8 cellular contexts compared by ENCODE assay signal in the genomic region with DNA sequence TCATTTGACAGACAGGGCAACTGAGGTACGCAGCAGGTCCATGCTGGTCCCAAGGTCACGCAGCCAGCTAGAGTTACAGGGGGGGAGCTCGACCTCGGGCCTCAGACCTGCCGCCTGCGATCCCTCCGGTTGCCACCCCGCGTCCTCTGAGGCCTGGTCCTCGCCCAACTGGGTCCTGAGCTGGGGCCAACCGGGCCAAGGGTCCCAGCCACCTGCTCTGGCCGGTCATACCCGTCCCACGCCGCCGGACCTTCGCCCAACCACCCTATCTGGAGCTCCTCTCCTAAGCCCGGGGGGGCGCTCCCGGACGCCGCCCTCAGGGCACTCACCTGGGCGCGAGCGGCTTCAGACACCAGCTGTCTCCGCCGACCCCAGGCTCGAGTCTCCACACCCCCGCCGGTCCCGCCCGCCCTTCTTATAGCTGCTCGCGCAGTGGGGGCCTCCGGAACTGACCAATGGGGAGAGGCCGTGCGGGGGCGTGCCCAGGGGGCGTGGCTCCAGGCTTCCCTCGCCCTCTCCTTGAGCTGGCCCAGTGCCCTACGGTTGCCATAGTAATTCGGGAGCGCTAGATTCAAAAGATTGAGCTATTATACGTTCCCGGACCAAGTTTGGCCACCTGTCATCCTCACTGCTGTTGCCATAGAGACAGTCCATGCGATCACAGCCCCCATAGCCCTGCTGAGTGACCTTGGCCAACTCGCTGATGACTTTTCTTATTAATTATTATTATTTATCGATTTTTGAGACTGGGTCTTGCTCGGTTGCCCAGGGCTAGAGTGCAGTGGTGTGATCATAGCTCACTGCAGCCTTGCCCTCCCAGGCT. TPM values are rescaled to one million over a fixed set of nuclear protein-coding genes. Genes with fewer than 3 reads are reported as not detected.
DNase-seq lines count a peak whose midpoint lies in the region; FAIRE-seq and TF ChIP-seq lines count a peak whose summit lies in the region.

A gene with protein sequence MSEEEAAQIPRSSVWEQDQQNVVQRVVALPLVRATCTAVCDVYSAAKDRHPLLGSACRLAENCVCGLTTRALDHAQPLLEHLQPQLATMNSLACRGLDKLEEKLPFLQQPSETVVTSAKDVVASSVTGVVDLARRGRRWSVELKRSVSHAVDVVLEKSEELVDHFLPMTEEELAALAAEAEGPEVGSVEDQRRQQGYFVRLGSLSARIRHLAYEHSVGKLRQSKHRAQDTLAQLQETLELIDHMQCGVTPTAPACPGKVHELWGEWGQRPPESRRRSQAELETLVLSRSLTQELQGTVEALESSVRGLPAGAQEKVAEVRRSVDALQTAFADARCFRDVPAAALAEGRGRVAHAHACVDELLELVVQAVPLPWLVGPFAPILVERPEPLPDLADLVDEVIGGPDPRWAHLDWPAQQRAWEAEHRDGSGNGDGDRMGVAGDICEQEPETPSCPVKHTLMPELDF (minus strand): TSS at position 389 of the 823 bp plus-strand sequence. CDS start 1,150 bp downstream, outside the sequence.

- peaks cover 4% of the 10 kb centered on the region; the same call in 1 of the 2 replicates for H3K23me2 ChIP-seq in H1 (ENCODE audit: low read depth, low read length)

- H4K8ac ChIP-seq in H1 (ENCODE audit: extremely low read depth, insufficient read depth, low read length) (peak within 1 kb of the TSS; percentile 43; the same call in 1 of the 2 replicates), mesendoderm (ENCODE audit: low read depth, low read length) (no peak within 1 kb of the TSS)

- H3K4me1 ChIP-seq in H1 (replicated peaks in 1 of 4; ENCODE audit: control insufficient read depth in 3 of 4, insufficient read depth in 4 of 4, low read length in 3 of 4) (peaks cover 0 to 13% (median 5%) of the 10 kb centered on the region in 4 experiments; a peak in 5 of 7 replicates), mesendoderm (ENCODE audit: control insufficient read depth, low read depth, low read length) (no peaks in the 10 kb centered on the region)

- H3K4me3 ChIP-seq in H1 (ENCODE audit: extremely low read depth in 1 of 4, insufficient read depth in 2 of 4, low read depth in 3 of 4, low read length in 4 of 4) (peak within 1 kb of the TSS in 3 of 4 experiments; percentile 12 to 53 (median 16); a peak in 5 of 8 replicates), mesendoderm (ENCODE audit: low read length) (no peak within 1 kb of the TSS), lower leg skin (ENCODE audit: low read depth, poor library complexity, severe bottlenecking) (no peak within 1 kb of the TSS)

- H4K20me1 ChIP-seq in H1 (replicated peaks in 1 of 2; ENCODE audit: control insufficient read depth in 1 of 2, insufficient read depth in 2 of 2, low read length in 2 of 2): peaks cover 0 to 3% of the 10 kb centered on the region in 2 experiments

- H3K18ac ChIP-seq in H1 (ENCODE audit: extremely low read depth, low read length) (no peak within 1 kb of the TSS), mesendoderm (ENCODE audit: low read length) (no peak within 1 kb of the TSS)

- H3K79me2 ChIP-seq in H1 (ENCODE audit: control insufficient read depth in 1 of 2, insufficient read depth in 2 of 2, low read length in 2 of 2) (no peaks in the 10 kb centered on the region), mesendoderm (ENCODE audit: control insufficient read depth, insufficient read depth, low read length) (no peaks in the 10 kb centered on the region)

- DNase-seq in GM18507 (ENCODE audit: extremely low spot score, insufficient read length, low read depth) (peak; percentile 35), NCI-H2196 (lab: John Stamatoyannopoulos, UW; ENCODE audit: unreplicated experiment) (peak; percentile 97), H1 (ENCODE audit: low read depth in 1 of 2, low spot score in 2 of 2) (peak; percentile 54 to 99), mesendoderm (peak; percentile 92), lower leg skin (ENCODE audit: low spot score in 2 of 2) (no peak), GF-D8 (lab: John Stamatoyannopoulos, UW) (no peak)
- DNase-seq in activated CD4-positive, alpha-beta T cell treated with anti-CD3 and anti-CD28 coated beads, Interleukin-2, amount 50 U/mL, for 1 hour: peak; percentile 31
- peak; percentile 30 to 44 for DNase-seq in stimulated activated CD8-positive, alpha-beta memory T cell treated with anti-CD3 and anti-CD28 coated beads, Interleukin-7, amount 100 ng/mL, for 48 hours (ENCODE audit: extremely low read depth in 1 of 2, low read depth in 1 of 2)

- FAIRE-seq in GM18507 (lab: Jason Lieb, UNC): no peak
- FAIRE-seq in H1 (lab: Jason Lieb, UNC): peak; percentile 66

- H3K36me3 ChIP-seq in H1 (ENCODE audit: control insufficient read depth in 2 of 4, insufficient read depth in 4 of 4, low read length in 3 of 4) (no peaks in the 10 kb centered on the region), mesendoderm (ENCODE audit: control insufficient read depth, insufficient read depth, low read length) (no peaks in the 10 kb centered on the region)

- 17% methylated on average over 32 of the region's 49 CpGs; no CpG with 5 or more reads in 1 of the 2 experiments for WGBS in H1 (ENCODE audit: extremely low coverage in 1 of 2, insufficient coverage in 1 of 2, insufficient read length in 1 of 2, insufficient replicate concordance in 2 of 2, low coverage in 1 of 2, low lambda C conversion rate in 2 of 2, missing lambda C conversion rate in 1 of 2), 2 experiments
- no CpG with 5 or more reads among the region's 49 CpGs for WGBS in mesendoderm (ENCODE audit: extremely low coverage, insufficient coverage, low lambda C conversion rate)
- 11 to 16% methylated on average over 20 to 32 of the region's 49 CpGs for WGBS in lower leg skin, 2 donors

- H2BK20ac ChIP-seq in H1 (ENCODE audit: low read length): no peak within 1 kb of the TSS

- no peaks in the 10 kb centered on the region for H3K9me3 ChIP-seq in H1 (ENCODE audit: insufficient read depth in 2 of 2, low read depth in 1 of 2, low read length in 1 of 2)

- POLR2A ChIA-PET in H1 (lab: Charles Lee; ENCODE audit: partially characterized antibody): interaction anchor here (0.9 to 2.7 kb wide), 15 partner anchors 9 to 122 kb away, joined by 3 to 23 read pairs (median 4); a partner anchor contains a TSS

- H3K4ac ChIP-seq in H1 (replicated peaks; ENCODE audit: insufficient read length, low read depth, low read length): no peak within 1 kb of the TSS
- H3K4ac ChIP-seq in mesendoderm (ENCODE audit: low read depth, low read length): no peak within 1 kb of the TSS

- peaks cover 0 to 19% (median 15%) of the 10 kb centered on the region in 4 experiments; a peak in 4 of 7 replicates for H3K27me3 ChIP-seq in H1 (replicated peaks in 1 of 4; ENCODE audit: control insufficient read depth in 3 of 4, extremely low read depth in 1 of 4, insufficient read depth in 3 of 4, low read length in 3 of 4)
- H3K27me3 ChIP-seq in mesendoderm (ENCODE audit: insufficient read depth, low read length, poor library complexity): no peaks in the 10 kb centered on the region

- H2BK120ac ChIP-seq in H1 (replicated peaks; ENCODE audit: low read depth, low read length) (no peak within 1 kb of the TSS), mesendoderm (ENCODE audit: low read depth, low read length) (no peak within 1 kb of the TSS)

- H4K91ac ChIP-seq in H1 (replicated peaks; ENCODE audit: insufficient read length, low read length): no peak within 1 kb of the TSS

- H2AFZ ChIP-seq in H1 (ENCODE audit: low read length): no peak within 1 kb of the TSS

- H2AK5ac ChIP-seq in H1 (ENCODE audit: low read depth, low read length) (no peak within 1 kb of the TSS), mesendoderm (ENCODE audit: low read length) (no peak within 1 kb of the TSS)

- H3K27ac ChIP-seq in H1 (ENCODE audit: low read depth, low read length): no peak within 1 kb of the TSS
- H3K27ac ChIP-seq in mesendoderm (ENCODE audit: low read depth, low read length): no peak within 1 kb of the TSS

- H2BK12ac ChIP-seq in H1 (ENCODE audit: low read depth, low read length): 0 out of 2 replicates have a peak within 1 kb of the TSS, but pooled peaks have one; percentile 60

- CTCF ChIA-PET in H1 (lab: Charles Lee; ENCODE audit: partially characterized antibody): interaction anchor here (0.6 to 11.6 kb wide), 16 partner anchors 12 to 955 kb away, joined by 3 to 174 read pairs (median 5); a partner anchor contains a TSS

- peak in 1 of 2 experiments; percentile 86; a peak in 2 of 3 replicates for TF ChIP-seq POLR2A in H1 (IDR thresholded peaks at IDR 0.05; ENCODE audit: control extremely low read depth in 1 of 2, low read depth in 2 of 2, low read length in 2 of 2)
- no peak for TF ChIP-seq POLR2A in lower leg skin (IDR thresholded peaks at IDR 0.05)

- no peak within 1 kb of the TSS for H4K5ac ChIP-seq in H1 (ENCODE audit: insufficient read length, low read depth, low read length)
- no peak within 1 kb of the TSS for H4K5ac ChIP-seq in mesendoderm (ENCODE audit: low read length)

- no peak within 1 kb of the TSS for H3K14ac ChIP-seq in H1 (ENCODE audit: insufficient read length)

- H2BK15ac ChIP-seq in H1 (ENCODE audit: low read length) (no peak within 1 kb of the TSS; the same call in 1 of the 2 replicates), mesendoderm (replicated peaks; ENCODE audit: low read depth) (no peak within 1 kb of the TSS)

- H3K56ac ChIP-seq in H1 (replicated peaks; ENCODE audit: insufficient read length, low read depth, low read length): no peak within 1 kb of the TSS
- no peak within 1 kb of the TSS for H3K56ac ChIP-seq in mesendoderm (ENCODE audit: low read length)

- H3K79me1 ChIP-seq in H1 (ENCODE audit: low read depth, low read length): no peaks in the 10 kb centered on the region
- H3K79me1 ChIP-seq in mesendoderm (ENCODE audit: low read length): no peaks in the 10 kb centered on the region

- TF ChIP-seq RAD21 in H1 (IDR thresholded peaks at IDR 0.05 in 1 of 2, conservative IDR thresholded peaks at IDR 0.05 in 1 of 2; ENCODE audit: low read depth in 2 of 2, low read length in 2 of 2): peak in 1 of 2 experiments; percentile 3; a peak in 1 of 4 replicates

- TF ChIP-seq EP300 in H1 (IDR thresholded peaks at IDR 0.05; ENCODE audit: borderline replicate concordance in 1 of 2, low read depth in 2 of 2, low read length in 2 of 2): no peak

- H3K9ac ChIP-seq in H1 (replicated peaks in 1 of 4; ENCODE audit: extremely low read depth in 1 of 4, low read depth in 3 of 4, low read length in 3 of 4): no peak within 1 kb of the TSS; a peak in 1 of 7 replicates
- H3K9ac ChIP-seq in mesendoderm (ENCODE audit: low read length): no peak within 1 kb of the TSS

- no peak within 1 kb of the TSS for H2BK5ac ChIP-seq in H1 (ENCODE audit: low read depth, low read length)
- H2BK5ac ChIP-seq in mesendoderm (ENCODE audit: low read length): no peak within 1 kb of the TSS

- intact Hi-C loops in lower leg skin (cut with DNase I; ENCODE audit: low total_unique reads): no loop called here

- TF ChIP-seq CTCF in H1 (IDR thresholded peaks at IDR 0.05; ENCODE audit: control extremely low read depth in 1 of 3, insufficient read depth in 1 of 3, low read depth in 1 of 3, low read length in 3 of 3) (peak in 2 of 3 experiments; percentile 0 to 8; a peak in 2 of 4 replicates), lower leg skin (IDR thresholded peaks at IDR 0.05) (no peak)

- H3K23ac ChIP-seq in H1 (ENCODE audit: insufficient read length): no peak within 1 kb of the TSS
- H3K23ac ChIP-seq in mesendoderm (ENCODE audit: low read length): no peak within 1 kb of the TSS

- H3K4me2 ChIP-seq in H1 (ENCODE audit: insufficient read depth in 1 of 2, low read depth in 2 of 2, low read length in 2 of 2) (peak within 1 kb of the TSS; percentile 63 to 91), mesendoderm (ENCODE audit: low read length) (peak within 1 kb of the TSS; percentile 31)

RNA-seq across cellular contexts. Expression of the gene that starts here (rescaled TPM):
- total RNA-seq in H1 (2021; fragmentation: NEBNext Ultra II Directional; extraction: Animal tissue kit (Norgen Biotek cat#: 25700)): 1.8 and 2.0 TPM in 2 replicates
- polyA plus RNA-seq in H1 (2011; rRNA removed): 2.5 and 2.6 TPM in 2 replicates
- 4.0 TPM for polyA plus RNA-seq in H1 (2011; cell fraction: cytosol; rRNA removed)
- polyA plus RNA-seq in H1 (2011; cell fraction: nucleus; rRNA removed): 7.7 TPM
- 1.7 to 2.6 TPM (median 1.7 TPM) in 4 replicates for polyA plus RNA-seq in H1 (2012, experiment 1 of 2)
- polyA plus RNA-seq in H1 (2012, experiment 2 of 2): 1.2 TPM
- polyA plus RNA-seq in H1 (2013, experiment 1 of 2): 1.1 TPM
- polyA plus RNA-seq in H1 (2013, experiment 2 of 2): 0.96 TPM
- polyA minus RNA-seq in H1 (2011; rRNA and poly(A)+ RNA removed): 1.9 and 3.2 TPM in 2 replicates
- 3.2 TPM for polyA minus RNA-seq in H1 (2011; cell fraction: cytosol; rRNA and poly(A)+ RNA removed)
- 6.3 TPM for polyA minus RNA-seq in H1 (2011; cell fraction: nucleus; rRNA and poly(A)+ RNA removed)
- 0.14 TPM for polyA plus RNA-seq in mesendoderm (2013, experiment 1 of 2)
- polyA plus RNA-seq in mesendoderm (2013, experiment 2 of 2): 0.24 TPM
- 10 to 100 TPM in 1 of 4 donors, 1 to 10 TPM in 3; 1.0 to 21.2 (median 5.3) TPM for total RNA-seq in lower leg skin

Comparison
In these comparisons a context has a peak if more than half of its experiments do, and no peak if none do; other contexts are left out.
1. DNase-seq: peak in GM18507 (single experiment), NCI-H2196 (single experiment), activated CD4-positive, alpha-beta T cell treated with anti-CD3 and anti-CD28 coated beads, Interleukin-2, amount 50 U/mL, for 1 hour (single experiment), H1 (2 of 2), mesendoderm (single experiment) and stimulated activated CD8-positive, alpha-beta memory T cell treated with anti-CD3 and anti-CD28 coated beads, Interleukin-7, amount 100 ng/mL, for 48 hours (2 of 2); none in lower leg skin (0 of 2) and GF-D8 (single experiment).
2. H3K4me3 ChIP-seq: peak in H1 (3 of 4); none in mesendoderm (single experiment) and lower leg skin (single experiment).
3. CTCF ChIP-seq: peak in H1 (2 of 3); none in lower leg skin (0 of 3).